ENCODE assay signal across 8 cellular contexts in genomic region chr17:45162022-45162687, GRCh38. TPM values are rescaled to one million over a fixed set of nuclear protein-coding genes. Genes with fewer than 3 reads are reported as not detected.
DNase-seq lines count a peak whose midpoint lies in the region; ATAC-seq and TF ChIP-seq lines count a peak whose summit lies in the region.

No MANE protein-coding gene starts in this region.

- WGBS in esophagus muscularis mucosa: 63% methylated on average over 7 of the region's 9 CpGs

- no peak for ATAC-seq in HG02970 (IDR thresholded peaks at IDR 0.05; ENCODE audit: low FRiP score, unreplicated experiment)

- TF ChIP-seq CTCF in Caco-2 (IDR thresholded peaks at IDR 0.05; ENCODE audit: insufficient read depth in 1 of 2, low read depth in 1 of 2, low read length in 1 of 2, severe bottlenecking in 1 of 2, unreplicated experiment in 1 of 2): no peak
- TF ChIP-seq CTCF in esophagus muscularis mucosa (IDR thresholded peaks at IDR 0.05): no peak
- TF ChIP-seq CTCF in neutrophil (IDR thresholded peaks at IDR 0.05): no peak
- no peak for TF ChIP-seq CTCF in GM10266 (IDR thresholded peaks at IDR 0.05; ENCODE audit: control insufficient read depth, insufficient read depth, low read depth, missing control alignments)

- TF ChIP-seq POLR2A in esophagus muscularis mucosa (IDR thresholded peaks at IDR 0.05; ENCODE audit: low read depth): no peak

- peak overlapping the region; percentile 99 for H3K27ac Mint-ChIP-seq in Caco-2 (ENCODE audit: unreplicated experiment)

- DNase-seq in Caco-2: no peak
- DNase-seq in SJCRH30: no peak
- no peak for DNase-seq in esophagus muscularis mucosa (ENCODE audit: extremely low spot score)
- DNase-seq in NCI-H510A (lab: John Stamatoyannopoulos, UW): no peak
- no peak for DNase-seq in GM10266 (ENCODE audit: extremely low spot score)
- DNase-seq in SK-N-DZ (ENCODE audit: low spot score): no peak

- CTCF ChIA-PET in Caco-2 (lab: Charles Lee): interaction anchor here (1.1 to 4.8 kb wide), 8 partner anchors 10 to 39 kb away, joined by 3 to 158 read pairs (median 19); partner anchors contain the start of genes ACBD4 and HEXIM1

- H3K36me3 ChIP-seq in Caco-2 (ENCODE audit: control insufficient read depth, insufficient read depth, low read length) (no peaks in the 10 kb centered on the region), SJCRH30 (no peaks in the 10 kb centered on the region), esophagus muscularis mucosa (no peaks in the 10 kb centered on the region), neutrophil (peaks cover 3% of the 10 kb centered on the region)

- TF ChIP-seq EP300 in esophagus muscularis mucosa (IDR thresholded peaks at IDR 0.05): no peak

- intact Hi-C loops in Caco-2 (cut with micrococcal nuclease; ENCODE audit: unreplicated experiment): no loop called here
- intact Hi-C loops in esophagus muscularis mucosa (cut with DNase I): no loop called here

- H3K9me3 Mint-ChIP-seq in Caco-2 (ENCODE audit: unreplicated experiment): no peaks in the 10 kb centered on the region

- H3K4me3 ChIP-seq in Caco-2 (ENCODE audit: low read depth, low read length): peak overlapping the region; percentile 27
- peak overlapping the region; percentile 90 for H3K4me3 ChIP-seq in SJCRH30
- H3K4me3 ChIP-seq in esophagus muscularis mucosa: peak overlapping the region; percentile 91 to 97 (median 96)
- peak overlapping the region; percentile 92 to 98 for H3K4me3 ChIP-seq in neutrophil (ENCODE audit: low read depth in 1 of 2, low read length in 1 of 2)

- H3K27me3 ChIP-seq in Caco-2 (replicated peaks; ENCODE audit: control insufficient read depth, insufficient read depth, low read length) (no peaks in the 10 kb centered on the region), SJCRH30 (no peaks in the 10 kb centered on the region), esophagus muscularis mucosa (no peaks in the 10 kb centered on the region), neutrophil (no peaks in the 10 kb centered on the region)

- no TSS peak for BruUV-seq in Caco-2 (replicated peaks; lab: Mats Ljungman, UMichigan)

- peaks cover 27% of the 10 kb centered on the region for H3K4me1 Mint-ChIP-seq in Caco-2 (ENCODE audit: low read depth, unreplicated experiment)

- peaks cover 42% of the 10 kb centered on the region for H3K36me3 Mint-ChIP-seq in Caco-2 (ENCODE audit: insufficient read depth, unreplicated experiment)

- H3K4me3 Mint-ChIP-seq in Caco-2 (ENCODE audit: unreplicated experiment): peak overlapping the region; percentile 77

- H3K27me3 Mint-ChIP-seq in Caco-2 (ENCODE audit: insufficient read depth, unreplicated experiment): no peaks in the 10 kb centered on the region

- H3K9me3 ChIP-seq in Caco-2 (no peaks in the 10 kb centered on the region), SJCRH30 (replicated peaks) (no peaks in the 10 kb centered on the region), esophagus muscularis mucosa (no peaks in the 10 kb centered on the region), neutrophil (no peaks in the 10 kb centered on the region)

- H3K4me1 ChIP-seq in Caco-2 (peaks cover 42% of the 10 kb centered on the region), SJCRH30 (no peaks in the 10 kb centered on the region; the same call in 1 of the 2 replicates), esophagus muscularis mucosa (peaks cover 39 to 45% (median 43%) of the 10 kb centered on the region in 4 donors), neutrophil (ENCODE audit: control insufficient read depth in 1 of 2, insufficient read depth in 1 of 2, low read depth in 1 of 2, low read length in 1 of 2) (peaks cover 44 to 48% of the 10 kb centered on the region in 2 experiments)

- POLR2A ChIA-PET in Caco-2 (lab: Charles Lee): interaction anchor here (1.0 to 5.9 kb wide), 7 partner anchors 11 to 155 kb away, joined by 3 to 279 read pairs (median 22); partner anchors contain the start of genes ACBD4, HEXIM1 and MAP3K14

- H3K27ac ChIP-seq in SJCRH30: no peak overlapping the region
- peak overlapping the region; percentile 51 to 100 (median 84) for H3K27ac ChIP-seq in esophagus muscularis mucosa (replicated peaks in 1 of 4)
- peak overlapping the region; percentile 99 for H3K27ac ChIP-seq in neutrophil

RNA-seq across cellular contexts. Expression of gene HEXIM2, which starts 0.5 kb away (rescaled TPM):
- total RNA-seq in Caco-2 (2022) (12.7 and 13.6 TPM in 2 replicates), esophagus muscularis mucosa (1 to 10 TPM; 4.0 to 8.4 (median 7.0) TPM)
- 6.2 and 6.3 TPM in 2 replicates for total RNA-seq in SJCRH30 (2014; rRNA removed; shearing (Covaris generic))
- polyA plus RNA-seq in SK-N-DZ (2014; cell fraction: cytosol; rRNA removed): 9.7 and 10.2 TPM in 2 replicates
- polyA plus RNA-seq in SK-N-DZ (2014; cell fraction: nucleus; rRNA removed): 7.2 and 8.5 TPM in 2 replicates

RNA-seq across cellular contexts. Expression of gene HEXIM1, which starts 13.9 kb away (rescaled TPM):
- total RNA-seq in Caco-2 (2022) (71.0 and 78.0 TPM in 2 replicates), esophagus muscularis mucosa (10 to 100 TPM; 32.1 to 58.2 (median 45.3) TPM)
- 9.7 and 10.5 TPM in 2 replicates for total RNA-seq in SJCRH30 (2014; rRNA removed; shearing (Covaris generic))
- 1.4 TPM in 2 replicates for polyA plus RNA-seq in SK-N-DZ (2014; cell fraction: cytosol; rRNA removed)
- 0.97 and 2.7 TPM in 2 replicates for polyA plus RNA-seq in SK-N-DZ (2014; cell fraction: nucleus; rRNA removed)

RNA-seq across cellular contexts. Expression of gene ACBD4, which starts 26.7 kb away (rescaled TPM):
- 21.2 and 21.6 TPM in 2 replicates for total RNA-seq in Caco-2 (2022)
- 0.33 and 0.61 TPM in 2 replicates for total RNA-seq in SJCRH30 (2014; rRNA removed; shearing (Covaris generic))
- total RNA-seq in esophagus muscularis mucosa: 10 to 100 TPM; 20.9 to 34.8 (median 23.5) TPM
- polyA plus RNA-seq in SK-N-DZ (2014; cell fraction: cytosol; rRNA removed): 6.4 TPM in 2 replicates
- 21.1 and 23.7 TPM in 2 replicates for polyA plus RNA-seq in SK-N-DZ (2014; cell fraction: nucleus; rRNA removed)

RNA-seq across cellular contexts. Expression of gene PLCD3, which starts 29.8 kb away (rescaled TPM):
- total RNA-seq in Caco-2 (2022): 74.3 and 88.5 TPM in 2 replicates
- total RNA-seq in SJCRH30 (2014; rRNA removed; shearing (Covaris generic)): 5.8 and 8.2 TPM in 2 replicates
- 100 to 1,000 TPM in 2 of 4 donors, 10 to 100 TPM in 2; 49.4 to 154 (median 106) TPM for total RNA-seq in esophagus muscularis mucosa
- polyA plus RNA-seq in SK-N-DZ (2014; cell fraction: cytosol; rRNA removed): 14.7 and 16.2 TPM in 2 replicates
- polyA plus RNA-seq in SK-N-DZ (2014; cell fraction: nucleus; rRNA removed): 17.1 and 17.3 TPM in 2 replicates

RNA-seq across cellular contexts. Expression of gene FMNL1, which starts 59.5 kb away (rescaled TPM):
- total RNA-seq in Caco-2 (2022) (2.8 and 3.0 TPM in 2 replicates), esophagus muscularis mucosa (10 to 100 TPM; 11.0 to 26.7 (median 19.6) TPM)
- 0.91 and 1.1 TPM in 2 replicates for total RNA-seq in SJCRH30 (2014; rRNA removed; shearing (Covaris generic))
- 1.7 and 1.9 TPM in 2 replicates for polyA plus RNA-seq in SK-N-DZ (2014; cell fraction: cytosol; rRNA removed)
- 3.2 and 6.7 TPM in 2 replicates for polyA plus RNA-seq in SK-N-DZ (2014; cell fraction: nucleus; rRNA removed)

Comparison
In these comparisons a context has a peak if more than half of its experiments do, and no peak if none do; other contexts are left out.
1. H3K4me3 ChIP-seq: peak in every context shown above with its lines; median percentile 96 in esophagus muscularis mucosa; 95 in neutrophil; 90 in SJCRH30; 27 in Caco-2.
2. RNA of gene ACBD4, which starts 26.7 kb away (total RNA-seq): 20.9 to 34.8 TPM in esophagus muscularis mucosa and 21.2 to 21.6 TPM in Caco-2; 0.33 to 0.61 TPM in SJCRH30; every median in the first group is over 10 times any median in the second.